ENCODE assay signal across 22 cellular contexts in genomic region chr6:26477431-26477830, GRCh38. TPM values are rescaled to one million over a fixed set of nuclear protein-coding genes. Genes with fewer than 3 reads are reported as not detected.
A peak's percentile ranks its signal among the peaks of the same experiment; 100 is the strongest.
DNase-seq lines count a peak whose midpoint lies in the region; ATAC-seq and TF ChIP-seq lines count a peak whose summit lies in the region.
"Had no signal": no experiment of that assay in that cellular context is flagged by ENCODE, and none has a peak within 500 bp of the region (broad histone marks: within the 10 kb centered on the region; RNA-seq: fewer than 3 reads in every experiment).

No MANE protein-coding gene starts in this region.

- H3K4me1 ChIP-seq in right atrium auricular region (peaks cover 0 to 11% of the 10 kb centered on the region in 2 donors), muscle layer of duodenum (ENCODE audit: control insufficient read depth in 1 of 2, insufficient read depth in 2 of 2, low read length in 2 of 2) (peaks cover 3 to 7% of the 10 kb centered on the region in 2 donors), upper lobe of right lung (peaks cover 20% of the 10 kb centered on the region), gastrocnemius medialis (no peaks in the 10 kb centered on the region)

- H3K9me3 Mint-ChIP-seq in activated B cell treated with CpG ODN at 0.5 μM for 24 hours: no peaks in the 10 kb centered on the region
- H3K9me3 Mint-ChIP-seq: activated T-cell treated with anti-CD3 and anti-CD28 coated beads, Interleukin-2, amount 50 U/mL, for 4 hours; neural progenitor cell had no signal

- TF ChIP-seq CTCF in right atrium auricular region (IDR thresholded peaks at IDR 0.05) (no peak), activated B cell treated with CpG ODN at 0.5 μM for 24 hours (IDR thresholded peaks at IDR 0.05) (no peak), upper lobe of right lung (IDR thresholded peaks at IDR 0.05) (no peak), gastrocnemius medialis (IDR thresholded peaks at IDR 0.05 in 4 of 5, conservative IDR thresholded peaks at IDR 0.05 in 1 of 5) (no peak)

- peak overlapping the region; percentile 90 for H3K27ac Mint-ChIP-seq in activated B cell treated with CpG ODN at 0.5 μM for 24 hours

- peaks cover 12% of the 10 kb centered on the region for H3K36me3 Mint-ChIP-seq in activated B cell treated with CpG ODN at 0.5 μM for 24 hours (ENCODE audit: low read depth)
- H3K36me3 Mint-ChIP-seq: neural progenitor cell had no signal

- H3K36me3 ChIP-seq in right atrium auricular region (no peaks in the 10 kb centered on the region), muscle layer of duodenum (ENCODE audit: control insufficient read depth in 1 of 2, insufficient read depth in 2 of 2, low read length in 2 of 2) (no peaks in the 10 kb centered on the region), upper lobe of right lung (no peaks in the 10 kb centered on the region), gastrocnemius medialis (no peaks in the 10 kb centered on the region)
- H3K36me3 ChIP-seq: adrenal gland, tibial artery had no signal

- H3K27me3 ChIP-seq in right atrium auricular region (no peaks in the 10 kb centered on the region), muscle layer of duodenum (ENCODE audit: low read depth, low read length) (no peaks in the 10 kb centered on the region), upper lobe of right lung (no peaks in the 10 kb centered on the region), gastrocnemius medialis (no peaks in the 10 kb centered on the region)
- H3K27me3 ChIP-seq: adrenal gland, neural progenitor cell, tibial artery had no signal

- H3K4me3 ChIP-seq in right atrium auricular region (no peak overlapping the region), muscle layer of duodenum (ENCODE audit: low read depth in 1 of 2, low read length in 2 of 2) (no peak overlapping the region), upper lobe of right lung (no peak overlapping the region), gastrocnemius medialis (no peak overlapping the region)
- H3K4me3 ChIP-seq: adrenal gland, lung, neural progenitor cell, tibial artery had no signal

- intact Hi-C loops in left cardiac atrium (cut with DNase I): loop anchor here in 1 of 2 donors (10.0 kb wide), 1 partner anchor 113 kb away; the partner anchor contains the start of gene BTN3A2
- intact Hi-C loops in activated B cell treated with CpG ODN at 0.5 μM for 24 hours (cut with micrococcal nuclease): no loop called here
- intact Hi-C loops in upper lobe of right lung (cut with DNase I): no loop called here
- intact Hi-C loops in gastrocnemius medialis (cut with DNase I; ENCODE audit: low total_unique reads): no loop called here

- CTCF ChIA-PET in activated B cell treated with CpG ODN at 0.5 μM for 24 hours (lab: Charles Lee): interaction anchor here (0.6 to 0.7 kb wide), 2 partner anchors 17 to 34 kb away, joined by 3 read pairs; no protein-coding TSS in a partner anchor

- no peaks in the 10 kb centered on the region for H3K27me3 Mint-ChIP-seq in activated B cell treated with CpG ODN at 0.5 μM for 24 hours

- peak; percentile 36 for DNase-seq in left cardiac atrium
- no peak for DNase-seq in right atrium auricular region (ENCODE audit: low spot score)
- no peak for DNase-seq in activated B cell treated with CpG ODN at 0.5 μM for 24 hours
- DNase-seq in upper lobe of right lung: no peak
- DNase-seq in germinal center (ENCODE audit: low spot score): no peak
- DNase-seq in NCI-H2196 treated with DMSO at 0.1 percent for 48 hours (lab: John Stamatoyannopoulos, UW; ENCODE audit: unreplicated experiment): no peak
- no peak for DNase-seq in gastrocnemius medialis
- DNase-seq: activated CD4-positive, alpha-beta T cell treated with anti-CD3 and anti-CD28 coated beads for 1 hour; activated T-cell treated with anti-CD3 and anti-CD28 coated beads, Interleukin-2, amount 50 U/mL, for 4 hours; central memory CD4-positive, alpha-beta T cell; foreskin melanocyte; NCI-H2107; NK-92 treated with Interleukin-12 subunit alpha and Interleukin-12 subunit beta, amount 100 ng/mL, for 24 hours; right cardiac atrium; stimulated activated CD4-positive, alpha-beta T cell treated with anti-CD3 and anti-CD28 coated beads, Interleukin-2, amount 100 ng/mL, for 48 hours; tibial artery had no signal

- H3K27ac ChIP-seq in right atrium auricular region (peak overlapping the region in 1 of 2 donors; percentile 26), muscle layer of duodenum (ENCODE audit: low read length) (peak overlapping the region; percentile 20), upper lobe of right lung (peak overlapping the region; percentile 20), gastrocnemius medialis (no peak overlapping the region)
- H3K27ac ChIP-seq: neural progenitor cell had no signal

- ATAC-seq in left cardiac atrium: no peak
- no peak for ATAC-seq in activated B cell treated with CpG ODN at 0.5 μM for 24 hours (ENCODE audit: low read depth)
- no peak for ATAC-seq in upper lobe of right lung
- ATAC-seq in gastrocnemius medialis: no peak
- ATAC-seq: activated T-cell treated with anti-CD3 and anti-CD28 coated beads, Interleukin-2, amount 50 U/mL, for 4 hours; right cardiac atrium; Right ventricle myocardium inferior had no signal

- TF ChIP-seq POLR2A in gastrocnemius medialis (IDR thresholded peaks at IDR 0.05): no peak

- peak overlapping the region; percentile 69 for H3K4me3 Mint-ChIP-seq in activated B cell treated with CpG ODN at 0.5 μM for 24 hours
- H3K4me3 Mint-ChIP-seq: activated T-cell treated with anti-CD3 and anti-CD28 coated beads, Interleukin-2, amount 50 U/mL, for 4 hours had no signal

- in situ Hi-C loops in gastrocnemius medialis (cut with MboI; ENCODE audit: low sequenced_read_pairs in 4 of 4): no loop called here

- POLR2A ChIA-PET in activated B cell treated with CpG ODN at 0.5 μM for 24 hours (lab: Charles Lee): interaction anchor here (1.1 to 5.6 kb wide), 4 partner anchors 24 to 244 kb away, joined by 5 to 60 read pairs (median 32); partner anchors contain the start of gene HMGN4

- no peaks in the 10 kb centered on the region for H3K9me3 ChIP-seq in right atrium auricular region
- no peaks in the 10 kb centered on the region for H3K9me3 ChIP-seq in muscle layer of duodenum (ENCODE audit: control insufficient read depth in 1 of 2, low read length in 2 of 2)
- H3K9me3 ChIP-seq in upper lobe of right lung: no peaks in the 10 kb centered on the region
- no peaks in the 10 kb centered on the region for H3K9me3 ChIP-seq in gastrocnemius medialis
- H3K9me3 ChIP-seq: adrenal gland, tibial artery had no signal

- peaks cover 78% of the 10 kb centered on the region for H3K4me1 Mint-ChIP-seq in activated B cell treated with CpG ODN at 0.5 μM for 24 hours

RNA-seq across cellular contexts. Expression of gene BTN2A1, which starts 19.7 kb away (rescaled TPM):
- total RNA-seq in left cardiac atrium: 10 to 100 TPM; 16.1 to 19.1 TPM
- 10 to 100 TPM in 1 of 2 donors, 1 to 10 TPM in 1; 7.6 to 13.9 TPM for total RNA-seq in right atrium auricular region
- total RNA-seq in activated B cell treated with CpG ODN at 0.5 μM for 24 hours: 39.7 and 45.1 TPM in 2 replicates
- 26.3 TPM for total RNA-seq in upper lobe of right lung
- total RNA-seq in gastrocnemius medialis: 1 to 10 TPM; 6.2 to 9.7 (median 8.1) TPM

RNA-seq across cellular contexts. Expression of gene BTN1A1, which starts 22.7 kb away (rescaled TPM):
- not detected for total RNA-seq in left cardiac atrium
- total RNA-seq in right atrium auricular region: not detected
- 0.18 and 0.46 TPM in 2 replicates for total RNA-seq in activated B cell treated with CpG ODN at 0.5 μM for 24 hours
- total RNA-seq in upper lobe of right lung: not detected
- total RNA-seq in gastrocnemius medialis: not detected
- total RNA-seq: adrenal gland; right cardiac atrium; Right ventricle myocardium inferior; T-helper 2 cell treated with Interferon-gamma antibody and Interleukin-4, amounts not matched to agents 100 ng/mL and 5 ng/mL, for 36 hours had no signal

RNA-seq across cellular contexts. Expression of gene BTN3A3, which starts 37.1 kb away (rescaled TPM):
- total RNA-seq in left cardiac atrium (10 to 100 TPM in 1 of 2 donors, 1 to 10 TPM in 1; 8.9 to 13.3 TPM), right atrium auricular region (1 to 10 TPM; 5.6 to 8.7 TPM), activated B cell treated with CpG ODN at 0.5 μM for 24 hours (51.9 and 54.1 TPM in 2 replicates), upper lobe of right lung (46.9 TPM), gastrocnemius medialis (1 to 10 TPM; 1.8 to 2.9 (median 2.6) TPM)

Comparison
In these comparisons a context has a peak if more than half of its experiments do, and no peak if none do; other contexts are left out.
1. H3K27ac ChIP-seq: peak in muscle layer of duodenum (single experiment) and upper lobe of right lung (single experiment); none in gastrocnemius medialis (0 of 4).